In the genomic region with DNA sequence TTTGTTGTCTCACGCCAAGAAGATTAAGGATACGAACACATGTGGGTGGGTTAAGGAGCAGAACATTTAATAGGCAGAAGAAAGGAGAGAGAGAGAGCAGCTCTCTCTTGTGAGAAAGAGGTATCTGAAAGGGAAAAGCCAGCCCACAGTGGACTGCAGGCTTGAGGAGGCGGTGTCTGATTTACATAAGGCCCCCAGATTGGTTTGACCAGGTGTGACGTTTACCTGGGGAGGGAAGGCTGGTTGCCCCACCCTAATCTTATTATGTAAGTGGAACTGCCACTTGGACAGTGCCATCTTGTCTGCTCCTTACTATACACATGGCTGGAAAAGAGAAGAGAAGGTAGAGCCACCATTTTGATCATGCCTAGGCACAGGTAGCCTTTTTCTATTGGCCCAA, we compare ENCODE assay signal across 19 cellular contexts.
A peak's percentile ranks its signal among the peaks of the same experiment; 100 is the strongest.
DNase-seq lines count a peak whose midpoint lies in the region; ATAC-seq and TF ChIP-seq lines count a peak whose summit lies in the region.
"Had no signal": no experiment of that assay in that cellular context is flagged by ENCODE, and none has a peak within 500 bp of the region (broad histone marks: within the 10 kb centered on the region; RNA-seq: fewer than 3 reads in every experiment).

No MANE protein-coding gene starts in this region.

- peaks cover 19% of the 10 kb centered on the region for H3K4me1 Mint-ChIP-seq in activated CD8-positive, alpha-beta T cell treated with anti-CD3 and anti-CD28 coated beads, Interleukin-2, amount 10 ng/mL, durations not matched to agents 7 days and 5 days (ENCODE audit: low read depth)
- peaks cover 25% of the 10 kb centered on the region for H3K4me1 Mint-ChIP-seq in activated CD8-positive, alpha-beta T cell treated with anti-CD3 and anti-CD28 coated beads for 36 hours (ENCODE audit: low read depth)
- no peaks in the 10 kb centered on the region for H3K4me1 Mint-ChIP-seq in GM23338
- peaks cover 39% of the 10 kb centered on the region for H3K4me1 Mint-ChIP-seq in activated naive CD8-positive, alpha-beta T cell treated with anti-CD3 and anti-CD28 coated beads for 36 hours
- no peaks in the 10 kb centered on the region for H3K4me1 Mint-ChIP-seq in nephron progenitor cell

- H3K36me3 ChIP-seq in GM23338 (ENCODE audit: insufficient read depth) = no peaks in the 10 kb centered on the region; the same call in 1 of the 2 replicates
- H3K36me3 ChIP-seq: thoracic aorta had no signal

- CTCF ChIA-PET in activated CD8-positive, alpha-beta T cell treated with anti-CD3 and anti-CD28 coated beads, Interleukin-2, amount 10 ng/mL, durations not matched to agents 7 days and 5 days (lab: Charles Lee) = interaction anchor here (0.9 to 1.9 kb wide), 6 partner anchors 14 to 357 kb away, joined by 3 to 7 read pairs (median 4); no protein-coding TSS in a partner anchor
- CTCF ChIA-PET in activated CD8-positive, alpha-beta T cell treated with anti-CD3 and anti-CD28 coated beads for 36 hours (lab: Charles Lee) = interaction anchor here (1.0 to 2.7 kb wide), 6 partner anchors 10 to 357 kb away, joined by 3 to 14 read pairs (median 3); no protein-coding TSS in a partner anchor

- intact Hi-C loops in activated CD8-positive, alpha-beta T cell treated with anti-CD3 and anti-CD28 coated beads for 36 hours (cut with micrococcal nuclease) = loop anchor here (10.0 kb wide), 1 partner anchor 121 kb away; no protein-coding TSS in a partner anchor

- no peak overlapping the region for H3K4me3 ChIP-seq in GM23338
- H3K4me3 ChIP-seq: thoracic aorta had no signal

- H3K9me3 Mint-ChIP-seq in activated CD8-positive, alpha-beta T cell treated with anti-CD3 and anti-CD28 coated beads, Interleukin-2, amount 10 ng/mL, durations not matched to agents 7 days and 5 days (ENCODE audit: insufficient read depth) = peaks cover 15% of the 10 kb centered on the region
- H3K9me3 Mint-ChIP-seq in activated CD8-positive, alpha-beta T cell treated with anti-CD3 and anti-CD28 coated beads for 36 hours = peaks cover 8% of the 10 kb centered on the region
- H3K9me3 Mint-ChIP-seq in GM23338 = peaks cover 27% of the 10 kb centered on the region
- peaks cover 12% of the 10 kb centered on the region for H3K9me3 Mint-ChIP-seq in activated naive CD8-positive, alpha-beta T cell treated with anti-CD3 and anti-CD28 coated beads for 36 hours
- peaks cover 24% of the 10 kb centered on the region for H3K9me3 Mint-ChIP-seq in nephron progenitor cell

- no peak overlapping the region for H3K27ac ChIP-seq in GM23338 (ENCODE audit: low read depth)
- H3K27ac ChIP-seq: thoracic aorta had no signal

- H3K4me2 ChIP-seq in GM23338 = no peak overlapping the region

- no peaks in the 10 kb centered on the region for H3K79me2 ChIP-seq in GM23338 (replicated peaks; ENCODE audit: insufficient read depth)

- DNase-seq in activated CD8-positive, alpha-beta T cell treated with anti-CD3 and anti-CD28 coated beads, Interleukin-2, amount 10 ng/mL, durations not matched to agents 7 days and 5 days = no peak
- no peak for DNase-seq in activated CD8-positive, alpha-beta T cell treated with anti-CD3 and anti-CD28 coated beads for 36 hours
- peak; percentile 11 for DNase-seq in GM23338 (ENCODE audit: low spot score)
- DNase-seq in activated naive CD8-positive, alpha-beta T cell treated with anti-CD3 and anti-CD28 coated beads for 36 hours = no peak
- DNase-seq in nephron progenitor cell = no peak
- no peak for DNase-seq in occipital lobe (lab: John Stamatoyannopoulos, UW)
- no peak for DNase-seq in anterior cingulate cortex (lab: John Stamatoyannopoulos, UW)
- no peak for DNase-seq in NCI-H2171 (lab: John Stamatoyannopoulos, UW)
- DNase-seq: HCEC 1CT, left colon, mesenchymal stem cell, NCI-H1092 treated with DMSO at 0.1 percent for 48 hours, NCI-H2029 treated with DMSO at 0.1 percent for 48 hours, NCI-H345, NCI-H748 treated with DMSO at 0.1 percent for 48 hours, nucleus accumbens had no signal

- H3K27me3 ChIP-seq in GM23338 (ENCODE audit: insufficient read depth) = no peaks in the 10 kb centered on the region

- peak overlapping the region; percentile 76 for H3K27ac Mint-ChIP-seq in activated CD8-positive, alpha-beta T cell treated with anti-CD3 and anti-CD28 coated beads, Interleukin-2, amount 10 ng/mL, durations not matched to agents 7 days and 5 days
- no peak overlapping the region for H3K27ac Mint-ChIP-seq in activated CD8-positive, alpha-beta T cell treated with anti-CD3 and anti-CD28 coated beads for 36 hours
- H3K27ac Mint-ChIP-seq in GM23338 = no peak overlapping the region
- peak overlapping the region; percentile 27 for H3K27ac Mint-ChIP-seq in activated naive CD8-positive, alpha-beta T cell treated with anti-CD3 and anti-CD28 coated beads for 36 hours
- peak overlapping the region; percentile 5 for H3K27ac Mint-ChIP-seq in nephron progenitor cell
- H3K27ac Mint-ChIP-seq: activated T-cell treated with anti-CD3 and anti-CD28 coated beads, Interleukin-2, amount 50 U/mL, for 72 hours; WTC11 had no signal

- H3K27me3 Mint-ChIP-seq in activated CD8-positive, alpha-beta T cell treated with anti-CD3 and anti-CD28 coated beads, Interleukin-2, amount 10 ng/mL, durations not matched to agents 7 days and 5 days (ENCODE audit: low read depth) = no peaks in the 10 kb centered on the region
- no peaks in the 10 kb centered on the region for H3K27me3 Mint-ChIP-seq in activated CD8-positive, alpha-beta T cell treated with anti-CD3 and anti-CD28 coated beads for 36 hours
- H3K27me3 Mint-ChIP-seq in GM23338 (ENCODE audit: insufficient read depth, low read depth, poor library complexity) = no peaks in the 10 kb centered on the region
- H3K27me3 Mint-ChIP-seq in activated naive CD8-positive, alpha-beta T cell treated with anti-CD3 and anti-CD28 coated beads for 36 hours = no peaks in the 10 kb centered on the region
- no peaks in the 10 kb centered on the region for H3K27me3 Mint-ChIP-seq in nephron progenitor cell (ENCODE audit: low read depth, poor library complexity)

- H2AFZ ChIP-seq in GM23338 = no peak overlapping the region

- POLR2A ChIA-PET in activated CD8-positive, alpha-beta T cell treated with anti-CD3 and anti-CD28 coated beads, Interleukin-2, amount 10 ng/mL, durations not matched to agents 7 days and 5 days (lab: Charles Lee) = interaction anchor here (0.7 kb wide), 1 partner anchor 138 kb away, joined by 3 read pairs; no protein-coding TSS in a partner anchor
- POLR2A ChIA-PET in activated CD8-positive, alpha-beta T cell treated with anti-CD3 and anti-CD28 coated beads for 36 hours (lab: Charles Lee) = interaction anchor here (1.2 kb wide), 1 partner anchor 140 kb away, joined by 3 read pairs; no protein-coding TSS in a partner anchor

- H3K4me3 Mint-ChIP-seq in activated CD8-positive, alpha-beta T cell treated with anti-CD3 and anti-CD28 coated beads, Interleukin-2, amount 10 ng/mL, durations not matched to agents 7 days and 5 days = no peak overlapping the region
- H3K4me3 Mint-ChIP-seq in activated CD8-positive, alpha-beta T cell treated with anti-CD3 and anti-CD28 coated beads for 36 hours = no peak overlapping the region
- H3K4me3 Mint-ChIP-seq in GM23338 (no peak overlapping the region), nephron progenitor cell (no peak overlapping the region)
- no peak overlapping the region for H3K4me3 Mint-ChIP-seq in activated naive CD8-positive, alpha-beta T cell treated with anti-CD3 and anti-CD28 coated beads for 36 hours
- H3K4me3 Mint-ChIP-seq: WTC11 had no signal

- TF ChIP-seq CTCF in activated CD8-positive, alpha-beta T cell treated with anti-CD3 and anti-CD28 coated beads for 36 hours (IDR thresholded peaks at IDR 0.05) = no peak
- TF ChIP-seq CTCF in GM23338 (conservative IDR thresholded peaks at IDR 0.05; ENCODE audit: low read depth in 2 of 2) = no peak
- no peak for TF ChIP-seq CTCF in nephron progenitor cell (IDR thresholded peaks at IDR 0.05)

- H3K9me2 ChIP-seq in GM23338 (ENCODE audit: insufficient read depth) = no peaks in the 10 kb centered on the region

- no peaks in the 10 kb centered on the region for H4K20me1 ChIP-seq in GM23338 (replicated peaks; ENCODE audit: insufficient read depth)

- H3K4me1 ChIP-seq in GM23338 (ENCODE audit: insufficient read depth) = no peaks in the 10 kb centered on the region

- no peaks in the 10 kb centered on the region for H3F3A ChIP-seq in GM23338 (replicated peaks; ENCODE audit: low read depth)

- H3K36me3 Mint-ChIP-seq in activated CD8-positive, alpha-beta T cell treated with anti-CD3 and anti-CD28 coated beads, Interleukin-2, amount 10 ng/mL, durations not matched to agents 7 days and 5 days (ENCODE audit: low read depth) = peaks cover 18% of the 10 kb centered on the region
- H3K36me3 Mint-ChIP-seq in activated CD8-positive, alpha-beta T cell treated with anti-CD3 and anti-CD28 coated beads for 36 hours (ENCODE audit: low read depth) = peaks cover 2% of the 10 kb centered on the region
- peaks cover 16% of the 10 kb centered on the region for H3K36me3 Mint-ChIP-seq in GM23338 (ENCODE audit: low read depth)
- peaks cover 6% of the 10 kb centered on the region for H3K36me3 Mint-ChIP-seq in activated naive CD8-positive, alpha-beta T cell treated with anti-CD3 and anti-CD28 coated beads for 36 hours
- H3K36me3 Mint-ChIP-seq in nephron progenitor cell (ENCODE audit: low read depth) = no peaks in the 10 kb centered on the region

- no peak for ATAC-seq in activated CD8-positive, alpha-beta T cell treated with anti-CD3 and anti-CD28 coated beads, Interleukin-2, amount 10 ng/mL, durations not matched to agents 7 days and 5 days
- no peak for ATAC-seq in activated CD8-positive, alpha-beta T cell treated with anti-CD3 and anti-CD28 coated beads for 36 hours
- ATAC-seq in GM23338 = no peak
- ATAC-seq: left colon, WTC11 had no signal

TF ChIP-seq in GM23338, 12 proteins besides CTCF, POLR2A, EP300 and RAD21:
- TF ChIP-seq STAT1 (IDR thresholded peaks at IDR 0.05; ENCODE audit: unreplicated experiment) = no peak

Comparison
In these comparisons a context has a peak if more than half of its experiments do, and no peak if none do; other contexts are left out.
1. H3K27ac Mint-ChIP-seq: peak in activated CD8-positive, alpha-beta T cell treated with anti-CD3 and anti-CD28 coated beads, Interleukin-2, amount 10 ng/mL, durations not matched to agents 7 days and 5 days (single experiment), activated naive CD8-positive, alpha-beta T cell treated with anti-CD3 and anti-CD28 coated beads for 36 hours (single experiment) and nephron progenitor cell (single experiment); none in activated CD8-positive, alpha-beta T cell treated with anti-CD3 and anti-CD28 coated beads for 36 hours (single experiment) and GM23338 (single experiment).